ENCODE assay signal across 34 cellular contexts in the genomic region with DNA sequence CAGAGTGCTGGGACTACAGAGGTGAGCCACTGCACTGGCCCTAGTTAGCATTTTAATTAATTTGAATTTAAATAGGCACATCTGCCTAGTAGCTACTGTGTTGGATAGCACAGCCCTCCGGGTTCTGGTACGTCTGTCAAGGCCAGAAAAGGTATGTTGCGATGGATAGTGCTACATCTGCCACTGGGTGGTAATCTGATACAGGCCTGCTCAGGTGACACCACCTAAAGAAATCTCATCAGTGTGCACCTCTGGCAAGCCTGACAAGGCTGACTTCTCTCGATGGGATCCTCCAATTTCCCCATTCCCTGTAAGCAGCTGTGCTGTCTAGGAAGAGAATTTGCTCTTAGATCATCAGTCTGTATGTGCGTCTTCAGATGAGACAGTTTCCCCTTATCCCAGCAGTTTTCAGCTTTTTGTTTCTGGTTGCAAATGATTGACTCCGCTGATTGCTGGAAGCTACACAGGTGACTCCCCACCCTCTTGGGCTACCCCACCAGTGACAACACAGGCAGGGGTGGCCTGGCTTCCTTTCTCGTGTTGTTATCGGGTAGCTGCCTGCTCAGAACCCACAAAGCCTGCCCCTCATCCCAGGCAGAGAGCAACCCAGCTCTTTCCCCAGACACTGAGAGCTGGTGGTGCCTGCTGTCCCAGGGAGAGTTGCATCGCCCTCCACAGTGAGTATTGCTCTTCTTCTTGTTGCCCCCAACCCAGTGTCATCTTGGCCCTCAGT. TPM values are rescaled to one million over a fixed set of nuclear protein-coding genes. Genes with fewer than 3 reads are reported as not detected.
DNase-seq lines count a peak whose midpoint lies in the region; ATAC-seq and TF ChIP-seq lines count a peak whose summit lies in the region.
"Had no signal": no experiment of that assay in that cellular context is flagged by ENCODE, and none has a peak within 500 bp of the region (broad histone marks: within the 10 kb centered on the region; RNA-seq: fewer than 3 reads in every experiment).

A gene with protein sequence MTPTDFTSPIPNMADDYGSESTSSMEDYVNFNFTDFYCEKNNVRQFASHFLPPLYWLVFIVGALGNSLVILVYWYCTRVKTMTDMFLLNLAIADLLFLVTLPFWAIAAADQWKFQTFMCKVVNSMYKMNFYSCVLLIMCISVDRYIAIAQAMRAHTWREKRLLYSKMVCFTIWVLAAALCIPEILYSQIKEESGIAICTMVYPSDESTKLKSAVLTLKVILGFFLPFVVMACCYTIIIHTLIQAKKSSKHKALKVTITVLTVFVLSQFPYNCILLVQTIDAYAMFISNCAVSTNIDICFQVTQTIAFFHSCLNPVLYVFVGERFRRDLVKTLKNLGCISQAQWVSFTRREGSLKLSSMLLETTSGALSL (plus strand): TSS at position 565 of the 733 bp plus-strand sequence. CDS start 8,391 bp downstream, outside the sequence.

- DNase-seq in NCI-H510A treated with DMSO at 0.1 percent for 48 hours (lab: John Stamatoyannopoulos, UW) (peak; percentile 36), NCI-H510A (lab: John Stamatoyannopoulos, UW) (no peak), DND-41 (peak; percentile 56), NCI-H69 (lab: John Stamatoyannopoulos, UW) (peak; percentile 3), NCI-H345 treated with DMSO at 0.1 percent for 48 hours (lab: John Stamatoyannopoulos, UW; ENCODE audit: unreplicated experiment) (no peak)
- peak in 2 of 9 donors; percentile 15 to 30 for DNase-seq in naive thymus-derived CD4-positive, alpha-beta T cell
- DNase-seq: activated CD4-positive, alpha-beta T cell treated with anti-CD3 and anti-CD28 coated beads for 1 hour; activated CD8-positive, alpha-beta T cell treated with anti-CD3 and anti-CD28 coated beads for 36 hours; DMS 273 treated with DMSO at 0.1 percent for 48 hours; EL; gastrocnemius medialis; kidney glomerular epithelial cell; lower lobe of right lung; midbrain; naive B cell; NCI-H1694; NCI-H446; nucleus accumbens; sigmoid colon; stimulated activated CD4-positive, alpha-beta T cell treated with anti-CD3 and anti-CD28 coated beads, Interleukin-4, amount 100 ng/mL, for 1 hour; tibial artery had no signal

- H3K27ac Mint-ChIP-seq in naive thymus-derived CD4-positive, alpha-beta T cell = peak within 1 kb of the TSS in 4 of 9 donors; percentile 11 to 63 (median 48)
- H3K27ac Mint-ChIP-seq: activated CD8-positive, alpha-beta T cell treated with anti-CD3 and anti-CD28 coated beads for 36 hours; activated naive CD4-positive, alpha-beta T cell treated with anti-CD3 and anti-CD28 coated beads, Interleukin-2, amount 50 U/mL, for 24 hours; activated T-helper 17 cell treated with anti-CD3 and anti-CD28 coated beads, Interleukin-2, amount 50 U/mL, for 72 hours; T-helper 1 cell treated with Interleukin-12 subunit alpha and Interleukin-12 subunit beta and Interleukin-4 antibody, amounts not matched to agents 30 μg/mL and 1 μg/mL, for 36 hours had no signal

- H3K9me3 Mint-ChIP-seq in naive thymus-derived CD4-positive, alpha-beta T cell = no peaks in the 10 kb centered on the region
- H3K9me3 Mint-ChIP-seq: activated CD8-positive, alpha-beta T cell treated with anti-CD3 and anti-CD28 coated beads for 36 hours; activated naive CD4-positive, alpha-beta T cell treated with anti-CD3 and anti-CD28 coated beads, Interleukin-2, amount 50 U/mL, for 24 hours; activated T-helper 17 cell treated with anti-CD3 and anti-CD28 coated beads, Interleukin-2, amount 50 U/mL, for 72 hours; naive B cell; T-helper 1 cell treated with Interleukin-12 subunit alpha and Interleukin-12 subunit beta and Interleukin-4 antibody, amounts not matched to agents 30 μg/mL and 1 μg/mL, for 36 hours had no signal

- H3K4me1 ChIP-seq in DND-41 (ENCODE audit: insufficient read depth, low read length) = peaks cover 99% of the 10 kb centered on the region
- peaks cover 8 to 14% of the 10 kb centered on the region in 2 donors for H3K4me1 ChIP-seq in naive thymus-derived CD4-positive, alpha-beta T cell (ENCODE audit: control insufficient read depth in 2 of 2, insufficient read depth in 2 of 2, low read length in 2 of 2)
- H3K4me1 ChIP-seq: gastrocnemius medialis, lower lobe of right lung, prostate gland, sigmoid colon, tibial artery had no signal

- TF ChIP-seq CTCF in DND-41 (IDR thresholded peaks at IDR 0.05; ENCODE audit: borderline replicate concordance, extremely low read depth, low read length, poor library complexity, severe bottlenecking) = no peak

- no peaks in the 10 kb centered on the region for H3K36me3 Mint-ChIP-seq in naive thymus-derived CD4-positive, alpha-beta T cell
- H3K36me3 Mint-ChIP-seq: activated naive CD4-positive, alpha-beta T cell treated with anti-CD3 and anti-CD28 coated beads, Interleukin-2, amount 50 U/mL, for 24 hours; naive B cell had no signal

- peaks cover 11 to 49% (median 20%) of the 10 kb centered on the region in 7 donors for H3K4me1 Mint-ChIP-seq in naive thymus-derived CD4-positive, alpha-beta T cell

- peaks cover 99% of the 10 kb centered on the region for H3K79me2 ChIP-seq in DND-41 (ENCODE audit: insufficient read depth, low read length)
- H3K79me2 ChIP-seq: hepatocyte had no signal

- no peaks in the 10 kb centered on the region for H3K9me3 ChIP-seq in DND-41 (ENCODE audit: insufficient read depth, low read length, severe bottlenecking)
- H3K9me3 ChIP-seq in naive thymus-derived CD4-positive, alpha-beta T cell (ENCODE audit: control insufficient read depth in 2 of 3, low read length in 3 of 3) = no peaks in the 10 kb centered on the region
- H3K9me3 ChIP-seq: gastrocnemius medialis, lower lobe of right lung, prostate gland, sigmoid colon, tibial artery, vagina had no signal

- ATAC-seq in DND-41 (ENCODE audit: insufficient read depth, low read depth) (peak; percentile 58), GM18498 (IDR thresholded peaks at IDR 0.05; ENCODE audit: unreplicated experiment) (no peak), HG02973 (IDR thresholded peaks at IDR 0.05; ENCODE audit: unreplicated experiment) (no peak)
- ATAC-seq in naive thymus-derived CD4-positive, alpha-beta T cell = peak; percentile 54
- ATAC-seq: activated CD8-positive, alpha-beta T cell treated with anti-CD3 and anti-CD28 coated beads for 36 hours; activated T-helper 17 cell treated with anti-CD3 and anti-CD28 coated beads, Interleukin-2, amount 50 U/mL, for 72 hours; gastrocnemius medialis; HepG2; lower lobe of right lung had no signal

- POLR2A ChIA-PET in naive thymus-derived CD4-positive, alpha-beta T cell (lab: Charles Lee) = interaction anchor here (0.8 kb wide), 1 partner anchor 23 kb away, joined by 4 read pairs; no protein-coding TSS in a partner anchor

- H3K27me3 ChIP-seq in DND-41 (ENCODE audit: insufficient read depth, low read length, poor library complexity) = no peaks in the 10 kb centered on the region
- no peaks in the 10 kb centered on the region for H3K27me3 ChIP-seq in naive thymus-derived CD4-positive, alpha-beta T cell (ENCODE audit: control insufficient read depth in 2 of 2, insufficient read depth in 2 of 2, low read length in 2 of 2)
- H3K27me3 ChIP-seq: gastrocnemius medialis, hepatocyte, sigmoid colon, tibial artery, vagina had no signal

- no peak within 1 kb of the TSS for H2AFZ ChIP-seq in DND-41 (ENCODE audit: low read depth, low read length)
- H2AFZ ChIP-seq: hepatocyte had no signal

- H3K4me3 Mint-ChIP-seq in naive thymus-derived CD4-positive, alpha-beta T cell = peak within 1 kb of the TSS in 4 of 10 donors; percentile 3 to 39 (median 23)
- H3K4me3 Mint-ChIP-seq: activated CD8-positive, alpha-beta T cell treated with anti-CD3 and anti-CD28 coated beads for 36 hours; activated naive CD4-positive, alpha-beta T cell treated with anti-CD3 and anti-CD28 coated beads, Interleukin-2, amount 50 U/mL, for 24 hours; T-helper 1 cell treated with Interleukin-12 subunit alpha and Interleukin-12 subunit beta and Interleukin-4 antibody, amounts not matched to agents 30 μg/mL and 1 μg/mL, for 36 hours had no signal

- peak within 1 kb of the TSS; percentile 31 for H3K27ac ChIP-seq in DND-41 (ENCODE audit: low read length)
- H3K27ac ChIP-seq in naive thymus-derived CD4-positive, alpha-beta T cell (ENCODE audit: low read depth, low read length) = no peak within 1 kb of the TSS
- H3K27ac ChIP-seq: gastrocnemius medialis, hepatocyte, lower lobe of right lung, prostate gland, sigmoid colon, SK-N-MC, tibial artery, vagina had no signal

- H3K36me3 ChIP-seq in DND-41 (ENCODE audit: insufficient read depth, low read length) = peaks cover 93% of the 10 kb centered on the region
- no peaks in the 10 kb centered on the region for H3K36me3 ChIP-seq in naive thymus-derived CD4-positive, alpha-beta T cell (ENCODE audit: control insufficient read depth in 2 of 3, insufficient read depth in 3 of 3, low read length in 3 of 3)
- H3K36me3 ChIP-seq: gastrocnemius medialis, lower lobe of right lung, prostate gland, sigmoid colon, tibial artery, vagina had no signal

- peak within 1 kb of the TSS; percentile 5; the same call in 1 of the 2 replicates for H3K9ac ChIP-seq in DND-41 (ENCODE audit: low read depth, low read length)

- no peak within 1 kb of the TSS; the same call in 1 of the 2 replicates for H3K4me2 ChIP-seq in DND-41 (ENCODE audit: insufficient read depth, low read length)
- H3K4me2 ChIP-seq: hepatocyte had no signal

- H3K27me3 Mint-ChIP-seq in naive thymus-derived CD4-positive, alpha-beta T cell = peaks cover 0 to 52% (median 0%) of the 10 kb centered on the region in 5 donors
- H3K27me3 Mint-ChIP-seq: activated naive CD4-positive, alpha-beta T cell treated with anti-CD3 and anti-CD28 coated beads, Interleukin-2, amount 50 U/mL, for 24 hours had no signal

- intact Hi-C loops in naive thymus-derived CD4-positive, alpha-beta T cell (cut with micrococcal nuclease) = no loop called here

- peaks cover 80% of the 10 kb centered on the region for H4K20me1 ChIP-seq in DND-41 (ENCODE audit: insufficient read depth, low read length)

- no peak within 1 kb of the TSS for H3K4me3 ChIP-seq in DND-41 (ENCODE audit: low read depth in 1 of 2, low read length in 2 of 2)
- H3K4me3 ChIP-seq in naive thymus-derived CD4-positive, alpha-beta T cell (ENCODE audit: low read length) = no peak within 1 kb of the TSS
- H3K4me3 ChIP-seq: gastrocnemius medialis, hepatocyte, lower lobe of right lung, prostate gland, sigmoid colon, SK-N-MC, tibial artery, vagina had no signal

- CTCF ChIA-PET in naive thymus-derived CD4-positive, alpha-beta T cell (lab: Charles Lee) = no interaction called here

RNA-seq across cellular contexts. Expression of the gene that starts here (rescaled TPM):
- under 1 TPM in 4 of 5 experiments, not detected in 1; 0.40 to 0.66 (median 0.56) TPM for total RNA-seq in naive thymus-derived CD4-positive, alpha-beta T cell
- under 1 TPM; 0.31 to 0.45 TPM for polyA plus RNA-seq in naive thymus-derived CD4-positive, alpha-beta T cell
- total RNA-seq: A172, bronchial epithelial cell, fibroblast of lung, HepG2, lower lobe of right lung, sigmoid colon, vagina had no signal
- polyA plus RNA-seq: fibroblast of lung, hepatocyte, HepG2 had no signal

Comparison
In these comparisons a context has a peak if more than half of its experiments do, and no peak if none do; other contexts are left out.
1. DNase-seq: peak in NCI-H510A treated with DMSO at 0.1 percent for 48 hours (single experiment), DND-41 (single experiment) and NCI-H69 (single experiment); none in NCI-H510A (single experiment) and NCI-H345 treated with DMSO at 0.1 percent for 48 hours (single experiment).
2. Peak in ATAC-seq in naive thymus-derived CD4-positive, alpha-beta T cell; RNA of the gene not detected or under 1 TPM.